8 cellular contexts compared by ENCODE assay signal in the genomic region with DNA sequence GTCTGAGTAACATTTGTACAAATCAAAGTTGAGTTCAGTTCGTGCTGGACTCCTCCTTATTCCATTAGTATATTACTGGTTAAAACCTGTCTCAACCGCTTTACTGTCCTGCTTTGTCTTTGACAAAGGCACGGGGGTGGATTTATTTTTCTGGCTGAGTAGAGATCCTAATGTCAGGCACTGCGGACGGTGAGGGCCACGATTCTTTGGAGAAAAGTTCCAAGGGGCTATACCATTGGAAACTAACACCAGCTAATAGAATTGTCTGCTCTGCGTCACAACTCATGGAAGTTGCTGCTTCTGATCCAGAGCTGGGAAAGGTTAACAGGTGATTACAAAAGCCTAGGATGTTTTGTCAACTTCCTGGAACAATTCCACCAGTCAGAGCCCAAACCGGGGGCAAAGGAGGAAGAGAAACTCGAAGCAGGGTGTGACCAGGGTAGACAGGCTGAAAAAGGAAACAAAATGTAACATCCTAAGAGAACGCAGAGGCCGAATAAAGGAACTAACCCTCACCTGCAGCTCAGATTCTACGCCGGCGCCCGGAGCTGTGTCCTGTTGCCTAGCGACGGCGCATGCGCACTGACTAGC. TPM values are rescaled to one million over a fixed set of nuclear protein-coding genes. Genes with fewer than 3 reads are reported as not detected.
A peak's percentile ranks its signal among the peaks of the same experiment; 100 is the strongest.
DNase-seq lines count a peak whose midpoint lies in the region; ATAC-seq, FAIRE-seq and TF ChIP-seq lines count a peak whose summit lies in the region.

No MANE protein-coding gene starts in this region.

- H3K4me1 ChIP-seq in cardiac muscle cell (ENCODE audit: low read depth), result no peaks in the 10 kb centered on the region
- H3K4me1 ChIP-seq in keratinocyte (ENCODE audit: control insufficient read depth, extremely low read depth, insufficient read depth, low read length), result peaks cover 5% of the 10 kb centered on the region
- peaks cover 16% of the 10 kb centered on the region for H3K4me1 ChIP-seq in suprapubic skin

- peaks cover 12% of the 10 kb centered on the region for H3K9me3 Mint-ChIP-seq in activated T-helper 2 cell treated with anti-CD3 and anti-CD28 coated beads, Interferon-gamma antibody, Interleukin-2, Interleukin-4, amounts not matched to agents 10 μg/mL and 5 μg/mL and 100 μg/mL, durations not matched to agents 14 hours and 24 hours and 36 hours

- peak overlapping the region; percentile 99 for H2AFZ ChIP-seq in keratinocyte (ENCODE audit: control insufficient read depth, low read length)

- dilution Hi-C loops in keratinocyte (cut with MboI; ENCODE audit: extremely low pct_ligation_motif_present, low sequenced_read_pairs), result no loop called here

- H3K36me3 ChIP-seq in cardiac muscle cell, result no peaks in the 10 kb centered on the region
- no peaks in the 10 kb centered on the region for H3K36me3 ChIP-seq in keratinocyte (ENCODE audit: control insufficient read depth in 2 of 2, extremely low read depth in 1 of 2, insufficient read depth in 2 of 2, low read length in 2 of 2)
- H3K36me3 ChIP-seq in suprapubic skin, result no peaks in the 10 kb centered on the region

- no peak for FAIRE-seq in keratinocyte (lab: Jason Lieb, UNC)

- DNase-seq in cardiac muscle cell (ENCODE audit: low read depth in 1 of 2, low spot score in 1 of 2) (peak in 1 of 2 donors; percentile 3), left cardiac atrium (no peak), keratinocyte (ENCODE audit: low read depth, low spot score) (no peak), suprapubic skin (ENCODE audit: low spot score in 2 of 2) (peak in 1 of 2 donors; percentile 89), activated gamma-delta T cell (lab: John Stamatoyannopoulos, UW) (no peak), D341Med (ENCODE audit: low spot score) (no peak)
- DNase-seq in activated T-helper 2 cell treated with anti-CD3 and anti-CD28 coated beads, Interferon-gamma antibody, Interleukin-2, Interleukin-4, amounts not matched to agents 10 μg/mL and 5 μg/mL and 100 μg/mL, durations not matched to agents 14 hours and 24 hours and 36 hours (ENCODE audit: low spot score), result no peak

- H3K27me3 Mint-ChIP-seq in activated T-helper 2 cell treated with anti-CD3 and anti-CD28 coated beads, Interferon-gamma antibody, Interleukin-2, Interleukin-4, amounts not matched to agents 10 μg/mL and 5 μg/mL and 100 μg/mL, durations not matched to agents 14 hours and 24 hours and 36 hours (ENCODE audit: low read depth), result peaks cover 2% of the 10 kb centered on the region

- H3K27ac Mint-ChIP-seq in activated T-helper 2 cell treated with anti-CD3 and anti-CD28 coated beads, Interferon-gamma antibody, Interleukin-2, Interleukin-4, amounts not matched to agents 10 μg/mL and 5 μg/mL and 100 μg/mL, durations not matched to agents 14 hours and 24 hours and 36 hours, result peak overlapping the region; percentile 90

- H3K9me1 ChIP-seq in keratinocyte (ENCODE audit: control insufficient read depth, extremely low read depth, insufficient read depth, low read length), result no peaks in the 10 kb centered on the region

- H4K20me1 ChIP-seq in keratinocyte (ENCODE audit: control insufficient read depth, extremely low read depth, insufficient read depth, low read length), result no peaks in the 10 kb centered on the region

- H3K36me3 Mint-ChIP-seq in activated T-helper 2 cell treated with anti-CD3 and anti-CD28 coated beads, Interferon-gamma antibody, Interleukin-2, Interleukin-4, amounts not matched to agents 10 μg/mL and 5 μg/mL and 100 μg/mL, durations not matched to agents 14 hours and 24 hours and 36 hours (ENCODE audit: low read depth), result no peaks in the 10 kb centered on the region

- 11% methylated on average over 19 of the region's 19 CpGs for WGBS in suprapubic skin

- no peak for TF ChIP-seq POLR2A in suprapubic skin (IDR thresholded peaks at IDR 0.05)

- ATAC-seq in left cardiac atrium (no peak), HG03280 (IDR thresholded peaks at IDR 0.05; ENCODE audit: unreplicated experiment) (peak; percentile 82)

- TF ChIP-seq EP300 in suprapubic skin (IDR thresholded peaks at IDR 0.05), result no peak

- H3K27ac ChIP-seq in cardiac muscle cell, result peak overlapping the region; percentile 6
- peak overlapping the region; percentile 40 for H3K27ac ChIP-seq in keratinocyte (ENCODE audit: control insufficient read depth, insufficient read depth, low read length)
- peak overlapping the region; percentile 60 for H3K27ac ChIP-seq in suprapubic skin

- peak overlapping the region; percentile 64 for H3K9ac ChIP-seq in keratinocyte (ENCODE audit: control insufficient read depth, extremely low read depth, insufficient read depth, low read length)

- H3K4me3 ChIP-seq in cardiac muscle cell (peak overlapping the region; percentile 36), keratinocyte (ENCODE audit: control insufficient read depth in 2 of 3, extremely low read depth in 1 of 3, insufficient read depth in 2 of 3, low read depth in 1 of 3, low read length in 3 of 3) (peak overlapping the region; percentile 44 to 81 (median 78)), suprapubic skin (peak overlapping the region; percentile 66)

- H3K27me3 ChIP-seq in cardiac muscle cell (peaks cover under 1% of the 10 kb centered on the region), keratinocyte (ENCODE audit: control insufficient read depth, extremely low read depth, insufficient read depth, low read length) (no peaks in the 10 kb centered on the region), suprapubic skin (no peaks in the 10 kb centered on the region)

- intact Hi-C loops in left cardiac atrium (cut with DNase I), result no loop called here
- intact Hi-C loops in activated T-helper 2 cell treated with anti-CD3 and anti-CD28 coated beads, Interferon-gamma antibody, Interleukin-2, Interleukin-4, amounts not matched to agents 10 μg/mL and 5 μg/mL and 100 μg/mL, durations not matched to agents 14 hours and 24 hours and 36 hours (cut with micrococcal nuclease), result loop anchor here (1.0 to 2.0 kb wide), 3 partner anchors 46 to 528 kb away; a partner anchor contains a TSS

- H3K9me3 ChIP-seq in cardiac muscle cell (ENCODE audit: low read depth) (no peaks in the 10 kb centered on the region), keratinocyte (ENCODE audit: control insufficient read depth, low read depth, low read length) (no peaks in the 10 kb centered on the region), suprapubic skin (peaks cover 6% of the 10 kb centered on the region)

- peak overlapping the region; percentile 97 for H3K4me2 ChIP-seq in keratinocyte (ENCODE audit: control insufficient read depth, extremely low read depth, insufficient read depth, low read depth, low read length)

- TF ChIP-seq CTCF in cardiac muscle cell (IDR thresholded peaks at IDR 0.05; ENCODE audit: low read depth, low read length), result no peak
- no peak for TF ChIP-seq CTCF in keratinocyte (optimal IDR thresholded peaks at IDR 0.05 in 1 of 3, IDR thresholded peaks at IDR 0.05 in 1 of 3, conservative IDR thresholded peaks at IDR 0.05 in 1 of 3; ENCODE audit: extremely low read depth in 1 of 3, insufficient read depth in 2 of 3, low read length in 3 of 3)
- TF ChIP-seq CTCF in suprapubic skin (IDR thresholded peaks at IDR 0.05), result no peak

- no peaks in the 10 kb centered on the region for H3K79me2 ChIP-seq in keratinocyte (ENCODE audit: control insufficient read depth, insufficient read depth, low read length)

- H3K4me3 Mint-ChIP-seq in activated T-helper 2 cell treated with anti-CD3 and anti-CD28 coated beads, Interferon-gamma antibody, Interleukin-2, Interleukin-4, amounts not matched to agents 10 μg/mL and 5 μg/mL and 100 μg/mL, durations not matched to agents 14 hours and 24 hours and 36 hours (ENCODE audit: low read depth), result peak overlapping the region; percentile 89

- H3K4me1 Mint-ChIP-seq in activated T-helper 2 cell treated with anti-CD3 and anti-CD28 coated beads, Interferon-gamma antibody, Interleukin-2, Interleukin-4, amounts not matched to agents 10 μg/mL and 5 μg/mL and 100 μg/mL, durations not matched to agents 14 hours and 24 hours and 36 hours (ENCODE audit: low read depth), result peaks cover 11% of the 10 kb centered on the region

RNA-seq across cellular contexts. Expression of a gene that starts 12.4 kb away (rescaled TPM):
- not detected in 2 replicates for total RNA-seq in cardiac muscle cell
- polyA plus RNA-seq in cardiac muscle cell, result 0.04 TPM in 2 replicates
- total RNA-seq in left cardiac atrium, result not detected
- total RNA-seq in activated T-helper 2 cell treated with anti-CD3 and anti-CD28 coated beads, Interferon-gamma antibody, Interleukin-2, Interleukin-4, amounts not matched to agents 10 μg/mL and 5 μg/mL and 100 μg/mL, durations not matched to agents 14 hours and 24 hours and 36 hours, result not detected in 2 replicates
- 0.14 TPM in 1 of 3 replicates, not detected in the others for polyA plus RNA-seq in keratinocyte
- polyA plus RNA-seq in keratinocyte (2011; ENCODE audit: low read depth), result not detected
- polyA plus RNA-seq in keratinocyte (2011; cell fraction: cytosol; rRNA removed), result not detected in 2 replicates
- polyA plus RNA-seq in keratinocyte (2011; cell fraction: nucleus; rRNA removed), result 0.25 TPM in 1 of 2 replicates, not detected in the other
- polyA plus RNA-seq in keratinocyte (2012; ENCODE audit: low replicate concordance), result not detected in 2 replicates
- polyA minus RNA-seq in keratinocyte, result 0.13 TPM in 1 of 3 replicates, not detected in the others
- polyA minus RNA-seq in keratinocyte (2011; cell fraction: cytosol; rRNA and poly(A)+ RNA removed), result not detected
- not detected in 2 replicates for polyA minus RNA-seq in keratinocyte (2011; cell fraction: nucleus; rRNA and poly(A)+ RNA removed)
- total RNA-seq in suprapubic skin, result 1 to 10 TPM in 1 of 4 donors, not detected in 3; 2.0 TPM

RNA-seq across cellular contexts. Expression of a gene that starts 38.2 kb away (rescaled TPM):
- 0.63 TPM in 1 of 2 replicates, not detected in the other for total RNA-seq in cardiac muscle cell
- not detected in 2 replicates for polyA plus RNA-seq in cardiac muscle cell
- total RNA-seq in left cardiac atrium, result under 1 TPM in 1 of 2 donors, not detected in 1; 0.16 TPM
- total RNA-seq in activated T-helper 2 cell treated with anti-CD3 and anti-CD28 coated beads, Interferon-gamma antibody, Interleukin-2, Interleukin-4, amounts not matched to agents 10 μg/mL and 5 μg/mL and 100 μg/mL, durations not matched to agents 14 hours and 24 hours and 36 hours, result 0.09 TPM in 1 of 2 replicates, not detected in the other
- polyA plus RNA-seq in keratinocyte, result 0.14 TPM in 3 replicates
- not detected for polyA plus RNA-seq in keratinocyte (2011; ENCODE audit: low read depth)
- polyA plus RNA-seq in keratinocyte (2011; cell fraction: cytosol; rRNA removed), result 0.08 and 0.17 TPM in 2 replicates
- 0.09 and 0.17 TPM in 2 replicates for polyA plus RNA-seq in keratinocyte (2011; cell fraction: nucleus; rRNA removed)
- polyA plus RNA-seq in keratinocyte (2012; ENCODE audit: low replicate concordance), result 0.09 TPM in 1 of 2 replicates, not detected in the other
- 0.10 to 0.43 TPM in 2 of 3 replicates, not detected in the other for polyA minus RNA-seq in keratinocyte
- not detected for polyA minus RNA-seq in keratinocyte (2011; cell fraction: cytosol; rRNA and poly(A)+ RNA removed)
- polyA minus RNA-seq in keratinocyte (2011; cell fraction: nucleus; rRNA and poly(A)+ RNA removed), result 0.32 TPM in 1 of 2 replicates, not detected in the other
- not detected for total RNA-seq in suprapubic skin

Comparison
In these comparisons a context has a peak if more than half of its experiments do, and no peak if none do; other contexts are left out.
1. H3K27ac ChIP-seq: peak in every context shown above with its lines; median percentile 60 in suprapubic skin; 40 in keratinocyte; 6 in cardiac muscle cell.